ENCODE assay signal across 8 cellular contexts in genomic region chr11:133955091-133955846, GRCh38. TPM values are rescaled to one million over a fixed set of nuclear protein-coding genes. Genes with fewer than 3 reads are reported as not detected.
DNase-seq lines count a peak whose midpoint lies in the region; ATAC-seq, FAIRE-seq and TF ChIP-seq lines count a peak whose summit lies in the region.

No MANE protein-coding gene starts in this region.

- WGBS in mesenchymal stem cell = 27% methylated on average over 34 of the region's 46 CpGs

- POLR2A ChIA-PET in HCT116 (lab: Charles Lee) = no interaction called here
- POLR2A ChIA-PET in activated CD8-positive, alpha-beta T cell treated with anti-CD3 and anti-CD28 coated beads, Interleukin-2, amount 10 ng/mL, durations not matched to agents 7 days and 5 days (lab: Charles Lee) = interaction anchor here (0.7 to 1.4 kb wide), 2 partner anchors 8 to 11 kb away, joined by 3 to 8 read pairs; no protein-coding TSS in a partner anchor

- H4K20me1 ChIP-seq in HCT116 (ENCODE audit: insufficient read depth) = no peaks in the 10 kb centered on the region

- H2AFZ ChIP-seq in HCT116 (ENCODE audit: low read depth, low read length, poor library complexity, severe bottlenecking) (no peak overlapping the region), mesenchymal stem cell (ENCODE audit: low read depth, low read length) (no peak overlapping the region)

- peaks cover 4 to 27% of the 10 kb centered on the region in 2 experiments; a peak in 3 of 4 replicates for H3K4me1 ChIP-seq in HCT116 (ENCODE audit: control insufficient read depth in 1 of 2, insufficient read depth in 2 of 2, low read length in 2 of 2)
- peaks cover 38 to 59% (median 39%) of the 10 kb centered on the region in 3 donors for H3K4me1 ChIP-seq in skeletal muscle tissue (ENCODE audit: control insufficient read depth in 3 of 3, insufficient read depth in 3 of 3, low read length in 3 of 3)
- H3K4me1 ChIP-seq in mesenchymal stem cell (ENCODE audit: control insufficient read depth, insufficient read depth, low read depth, low read length) = peaks cover 22% of the 10 kb centered on the region

- H3K79me1 ChIP-seq in mesenchymal stem cell (replicated peaks; ENCODE audit: low read length, poor library complexity, severe bottlenecking) = no peaks in the 10 kb centered on the region

- peak overlapping the region; percentile 69 for H3K27ac Mint-ChIP-seq in activated CD8-positive, alpha-beta T cell treated with anti-CD3 and anti-CD28 coated beads, Interleukin-2, amount 10 ng/mL, durations not matched to agents 7 days and 5 days

- H3K27me3 ChIP-seq in HCT116 (ENCODE audit: insufficient read depth, low read length) = no peaks in the 10 kb centered on the region
- H3K27me3 ChIP-seq in skeletal muscle tissue (ENCODE audit: control insufficient read depth in 3 of 3, insufficient read depth in 3 of 3, low read length in 3 of 3) = peaks cover 23 to 46% (median 46%) of the 10 kb centered on the region in 3 donors
- peaks cover 86 to 87% of the 10 kb centered on the region in 2 experiments for H3K27me3 ChIP-seq in mesenchymal stem cell (ENCODE audit: control insufficient read depth in 1 of 2, insufficient read depth in 1 of 2, low read length in 2 of 2)

- H4K8ac ChIP-seq in mesenchymal stem cell (ENCODE audit: low read length) = no peak overlapping the region

- ATAC-seq in HCT116 (no peak), GM18520 (IDR thresholded peaks at IDR 0.05; ENCODE audit: unreplicated experiment) (no peak)
- peak; percentile 7 for ATAC-seq in activated CD8-positive, alpha-beta T cell treated with anti-CD3 and anti-CD28 coated beads, Interleukin-2, amount 10 ng/mL, durations not matched to agents 7 days and 5 days

- no peak for TF ChIP-seq RAD21 in HCT116 (IDR thresholded peaks at IDR 0.05; ENCODE audit: low read depth)

- DNase-seq in HCT116 (ENCODE audit: low read depth, low spot score) (no peak), cardiac septum (ENCODE audit: low spot score) (peak; percentile 87), mesenchymal stem cell (no peak), NK-92 (lab: John Stamatoyannopoulos, UW; ENCODE audit: unreplicated experiment) (no peak), GM12891 (ENCODE audit: insufficient read length, low spot score) (no peak)
- DNase-seq in activated CD8-positive, alpha-beta T cell treated with anti-CD3 and anti-CD28 coated beads, Interleukin-2, amount 10 ng/mL, durations not matched to agents 7 days and 5 days = peak; percentile 65

- CTCF ChIA-PET in HCT116 (lab: Charles Lee) = no interaction called here
- CTCF ChIA-PET in activated CD8-positive, alpha-beta T cell treated with anti-CD3 and anti-CD28 coated beads, Interleukin-2, amount 10 ng/mL, durations not matched to agents 7 days and 5 days (lab: Charles Lee) = interaction anchor here (1.1 to 6.2 kb wide), 5 partner anchors 9 to 143 kb away, joined by 3 to 49 read pairs (median 4); no protein-coding TSS in a partner anchor

- RAD21 ChIA-PET in HCT116 (lab: Charles Lee; ENCODE audit: low non-redundant PET in 1 of 2, low total read pairs in 2 of 2, uncharacterized antibody in 2 of 2, unreplicated experiment in 2 of 2) = no interaction called here

- no peak overlapping the region for H2BK15ac ChIP-seq in mesenchymal stem cell (ENCODE audit: low read depth, poor library complexity, severe bottlenecking)

- no peak for TF ChIP-seq CTCF in HCT116 (IDR thresholded peaks at IDR 0.05 in 2 of 3, conservative IDR thresholded peaks at IDR 0.05 in 1 of 3; ENCODE audit: borderline replicate concordance in 1 of 3, insufficient read depth in 1 of 3, low read depth in 2 of 3, low read length in 2 of 3)

- peak overlapping the region; percentile 89 for H3K4me3 Mint-ChIP-seq in activated CD8-positive, alpha-beta T cell treated with anti-CD3 and anti-CD28 coated beads, Interleukin-2, amount 10 ng/mL, durations not matched to agents 7 days and 5 days

- H2BK5ac ChIP-seq in mesenchymal stem cell (ENCODE audit: low read depth, low read length, poor library complexity, severe bottlenecking) = no peak overlapping the region

- H3K9ac ChIP-seq in HCT116 (ENCODE audit: low read length) (no peak overlapping the region), skeletal muscle tissue (ENCODE audit: low read depth in 1 of 3, low read length in 3 of 3) (peak overlapping the region in 2 of 3 donors; percentile 65 to 74), mesenchymal stem cell (ENCODE audit: low read length) (no peak overlapping the region)

- H3K9me2 ChIP-seq in HCT116 (ENCODE audit: insufficient read depth) = no peaks in the 10 kb centered on the region

- peaks cover 12% of the 10 kb centered on the region for H3K79me2 ChIP-seq in HCT116 (ENCODE audit: insufficient read depth, low read length)

- H2BK12ac ChIP-seq in mesenchymal stem cell (ENCODE audit: low read length in 2 of 2) = no peak overlapping the region

- peaks cover 12% of the 10 kb centered on the region for H3K27me3 Mint-ChIP-seq in activated CD8-positive, alpha-beta T cell treated with anti-CD3 and anti-CD28 coated beads, Interleukin-2, amount 10 ng/mL, durations not matched to agents 7 days and 5 days (ENCODE audit: low read depth)

- H3K36me3 Mint-ChIP-seq in activated CD8-positive, alpha-beta T cell treated with anti-CD3 and anti-CD28 coated beads, Interleukin-2, amount 10 ng/mL, durations not matched to agents 7 days and 5 days (ENCODE audit: low read depth) = peaks cover 18% of the 10 kb centered on the region

- H3K4me2 ChIP-seq in HCT116 (ENCODE audit: low read length) (peak overlapping the region; percentile 21; the same call in 1 of the 2 replicates), mesenchymal stem cell (ENCODE audit: low read length, poor library complexity, severe bottlenecking) (no peak overlapping the region)

- no peak overlapping the region for H3K14ac ChIP-seq in mesenchymal stem cell (ENCODE audit: low read length in 2 of 2)

- FAIRE-seq in GM12891 (lab: Jason Lieb, UNC) = no peak

- H3K9me3 ChIP-seq in HCT116 (ENCODE audit: control insufficient read depth in 1 of 2, insufficient read depth in 1 of 2, low read depth in 1 of 2, low read length in 2 of 2) (no peaks in the 10 kb centered on the region), skeletal muscle tissue (ENCODE audit: control insufficient read depth in 3 of 3, low read length in 3 of 3) (no peaks in the 10 kb centered on the region), mesenchymal stem cell (ENCODE audit: control insufficient read depth, low read length) (no peaks in the 10 kb centered on the region)

- no peaks in the 10 kb centered on the region for H3K36me3 ChIP-seq in HCT116 (ENCODE audit: control insufficient read depth in 1 of 2, insufficient read depth in 2 of 2, low read length in 2 of 2)
- H3K36me3 ChIP-seq in skeletal muscle tissue (ENCODE audit: control insufficient read depth in 3 of 3, insufficient read depth in 3 of 3, low read length in 3 of 3) = no peaks in the 10 kb centered on the region
- no peaks in the 10 kb centered on the region for H3K36me3 ChIP-seq in mesenchymal stem cell (ENCODE audit: control insufficient read depth in 1 of 2, insufficient read depth in 2 of 2, low read depth in 1 of 2, low read length in 2 of 2)

- TF ChIP-seq POLR2A in HCT116 (IDR thresholded peaks at IDR 0.05; ENCODE audit: borderline replicate concordance, extremely low read depth, insufficient read depth, insufficient read length) = no peak
- TF ChIP-seq POLR2A in GM12891 (IDR thresholded peaks at IDR 0.05; ENCODE audit: low read depth, low read length) = no peak

- no peak overlapping the region for H2BK120ac ChIP-seq in mesenchymal stem cell (ENCODE audit: low read depth, low read length)

- H3K18ac ChIP-seq in mesenchymal stem cell (ENCODE audit: low read depth in 1 of 2, low read length in 2 of 2) = no peak overlapping the region

- intact Hi-C loops in HCT116 (cut with micrococcal nuclease) = no loop called here
- intact Hi-C loops in cardiac septum (cut with DNase I) = loop anchor here (2.0 kb wide), 1 partner anchor 80 kb away; no protein-coding TSS in a partner anchor

- no TSS peak for BruUV-seq in HCT116 (replicated peaks; lab: Mats Ljungman, UMichigan)

- no peak overlapping the region for H4K91ac ChIP-seq in mesenchymal stem cell (ENCODE audit: low read length)

- no peak overlapping the region for H3K4me3 ChIP-seq in HCT116 (replicated peaks in 1 of 2; ENCODE audit: low read depth in 1 of 2, low read length in 2 of 2)
- H3K4me3 ChIP-seq in skeletal muscle tissue (ENCODE audit: low read length in 3 of 3) = peak overlapping the region; percentile 43 to 64 (median 52)
- peak overlapping the region in 1 of 2 experiments; percentile 29 for H3K4me3 ChIP-seq in mesenchymal stem cell (ENCODE audit: insufficient read depth in 1 of 2, low read depth in 1 of 2, low read length in 2 of 2)

- no peak overlapping the region for H3K4ac ChIP-seq in mesenchymal stem cell (ENCODE audit: low read depth in 1 of 2, low read length in 2 of 2)

- no peak overlapping the region for H3K27ac ChIP-seq in HCT116 (ENCODE audit: low read depth, low read length)
- H3K27ac ChIP-seq in skeletal muscle tissue (ENCODE audit: low read depth, low read length) = no peak overlapping the region
- H3K27ac ChIP-seq in mesenchymal stem cell (ENCODE audit: low read length, poor library complexity, severe bottlenecking) = no peak overlapping the region

- H2AK5ac ChIP-seq in mesenchymal stem cell (ENCODE audit: low read length, severe bottlenecking) = no peak overlapping the region

- H3K23ac ChIP-seq in mesenchymal stem cell (ENCODE audit: low read length in 2 of 2) = no peak overlapping the region

- H3K9me3 Mint-ChIP-seq in activated CD8-positive, alpha-beta T cell treated with anti-CD3 and anti-CD28 coated beads, Interleukin-2, amount 10 ng/mL, durations not matched to agents 7 days and 5 days (ENCODE audit: insufficient read depth) = no peaks in the 10 kb centered on the region

- H3K4me1 Mint-ChIP-seq in activated CD8-positive, alpha-beta T cell treated with anti-CD3 and anti-CD28 coated beads, Interleukin-2, amount 10 ng/mL, durations not matched to agents 7 days and 5 days (ENCODE audit: low read depth) = peaks cover 57% of the 10 kb centered on the region

TF ChIP-seq in HCT116, 20 proteins besides CTCF, POLR2A, EP300 and RAD21:
- TF ChIP-seq EZH2 (IDR thresholded peaks at IDR 0.05) = no peak

TF ChIP-seq in GM12891, 5 proteins besides CTCF, POLR2A, EP300 and RAD21:
- TF ChIP-seq POU2F2 (IDR thresholded peaks at IDR 0.05; ENCODE audit: low read depth, low read length) = no peak
- TF ChIP-seq SPI1 (IDR thresholded peaks at IDR 0.05; ENCODE audit: low read depth, low read length) = no peak
- TF ChIP-seq POLR2AphosphoS5 (IDR thresholded peaks at IDR 0.05; ENCODE audit: low read depth, low read length) = no peak
- TF ChIP-seq PAX5 (IDR thresholded peaks at IDR 0.05; ENCODE audit: insufficient read depth, low read length, severe bottlenecking) = no peak
- no peak for TF ChIP-seq TAF1 (IDR thresholded peaks at IDR 0.05; ENCODE audit: low read depth, low read length)

RNA-seq across cellular contexts. Expression of gene IGSF9B, which starts 1.5 kb away (rescaled TPM):
- total RNA-seq in HCT116 (2021; ENCODE audit: unreplicated experiment) = 12.4 TPM
- 4.1 and 5.2 TPM in 2 replicates for polyA plus RNA-seq in HCT116 (2012)
- total RNA-seq in activated CD8-positive, alpha-beta T cell treated with anti-CD3 and anti-CD28 coated beads, Interleukin-2, amount 10 ng/mL, durations not matched to agents 7 days and 5 days = 100 to 1,000 TPM in 1 of 2 experiments, 10 to 100 TPM in 1; 96.3 to 118 TPM
- 85.3 TPM for total RNA-seq in cardiac septum
- 4.7 TPM for total RNA-seq in skeletal muscle tissue
- polyA plus RNA-seq in mesenchymal stem cell (2013, experiment 1 of 2) = not detected
- not detected for polyA plus RNA-seq in mesenchymal stem cell (2013, experiment 2 of 2)
- polyA plus RNA-seq in GM12891 (2012; ENCODE audit: low read depth, missing spikeins) = 1.6 TPM

Comparison
In these comparisons a context has a peak if more than half of its experiments do, and no peak if none do; other contexts are left out.
1. DNase-seq: peak in activated CD8-positive, alpha-beta T cell treated with anti-CD3 and anti-CD28 coated beads, Interleukin-2, amount 10 ng/mL, durations not matched to agents 7 days and 5 days (single experiment) and cardiac septum (single experiment); none in HCT116 (single experiment), mesenchymal stem cell (single experiment), NK-92 (single experiment) and GM12891 (single experiment).
2. H3K4me3 ChIP-seq: peak in skeletal muscle tissue (3 of 3); none in HCT116 (0 of 2).
3. H3K9ac ChIP-seq: peak in skeletal muscle tissue (2 of 3); none in HCT116 (single experiment) and mesenchymal stem cell (single experiment).